In the genomic region with DNA sequence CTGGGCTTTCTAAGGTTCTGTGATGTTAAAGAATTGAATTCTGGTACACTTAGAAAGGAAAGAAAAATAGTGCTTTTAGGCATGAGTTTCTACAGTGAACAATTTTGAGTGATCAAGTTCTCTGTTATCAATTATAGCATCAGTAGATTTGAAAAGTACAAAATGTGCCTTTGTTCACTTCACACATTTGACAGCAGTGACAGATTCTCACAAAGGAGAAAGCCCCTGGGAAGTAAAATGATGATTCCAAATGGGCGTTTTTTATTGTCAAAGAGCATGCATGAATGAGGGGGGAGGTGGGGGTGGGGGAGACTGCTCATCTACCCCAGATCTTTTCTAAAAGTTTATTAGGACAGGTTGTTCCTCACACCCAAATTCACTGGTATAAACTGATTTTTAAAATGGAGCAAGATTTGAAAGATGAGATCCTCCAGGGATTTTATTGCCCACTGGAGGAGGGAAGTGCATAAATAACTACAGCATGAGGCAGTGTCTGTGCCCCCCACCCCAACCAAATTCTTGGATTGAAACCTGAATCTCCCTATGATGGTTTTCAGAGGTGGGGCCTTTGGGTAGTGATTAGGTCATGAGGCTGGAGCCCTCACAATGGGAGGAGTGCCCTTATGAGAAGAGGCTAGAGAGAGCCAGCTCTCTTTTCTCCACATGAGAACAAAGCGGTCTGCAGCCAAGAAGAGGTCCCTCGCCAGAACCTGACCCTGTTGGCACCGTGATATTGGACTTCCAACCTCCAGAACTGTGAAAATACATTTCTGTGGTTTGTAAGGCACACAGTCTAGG, we compare ENCODE assay signal across 1 cellular context.
TF ChIP-seq lines count a peak whose summit lies in the region.

No MANE protein-coding gene starts in this region.

TF ChIP-seq in SK-N-SH, 30 proteins besides CTCF, POLR2A, EP300 and RAD21 (continued from another document):
- TF ChIP-seq IRF3 (IDR thresholded peaks at IDR 0.05; ENCODE audit: low read depth, low read length) (no peak), USF1 (IDR thresholded peaks at IDR 0.05; ENCODE audit: borderline replicate concordance, low read depth) (no peak), MEF2A (IDR thresholded peaks at IDR 0.05; ENCODE audit: borderline replicate concordance, low read depth) (no peak), YY1 (IDR thresholded peaks at IDR 0.05; ENCODE audit: low read depth) (no peak), GATA2 (CRISPR knock-in tag; IDR thresholded peaks at IDR 0.05) (no peak), ZBTB33 (IDR thresholded peaks at IDR 0.05; ENCODE audit: borderline replicate concordance, low read depth) (no peak), MAX (IDR thresholded peaks at IDR 0.05; ENCODE audit: low read depth) (no peak), RXRA (IDR thresholded peaks at IDR 0.05; ENCODE audit: borderline replicate concordance, low read depth) (no peak)
